In the genomic region with DNA sequence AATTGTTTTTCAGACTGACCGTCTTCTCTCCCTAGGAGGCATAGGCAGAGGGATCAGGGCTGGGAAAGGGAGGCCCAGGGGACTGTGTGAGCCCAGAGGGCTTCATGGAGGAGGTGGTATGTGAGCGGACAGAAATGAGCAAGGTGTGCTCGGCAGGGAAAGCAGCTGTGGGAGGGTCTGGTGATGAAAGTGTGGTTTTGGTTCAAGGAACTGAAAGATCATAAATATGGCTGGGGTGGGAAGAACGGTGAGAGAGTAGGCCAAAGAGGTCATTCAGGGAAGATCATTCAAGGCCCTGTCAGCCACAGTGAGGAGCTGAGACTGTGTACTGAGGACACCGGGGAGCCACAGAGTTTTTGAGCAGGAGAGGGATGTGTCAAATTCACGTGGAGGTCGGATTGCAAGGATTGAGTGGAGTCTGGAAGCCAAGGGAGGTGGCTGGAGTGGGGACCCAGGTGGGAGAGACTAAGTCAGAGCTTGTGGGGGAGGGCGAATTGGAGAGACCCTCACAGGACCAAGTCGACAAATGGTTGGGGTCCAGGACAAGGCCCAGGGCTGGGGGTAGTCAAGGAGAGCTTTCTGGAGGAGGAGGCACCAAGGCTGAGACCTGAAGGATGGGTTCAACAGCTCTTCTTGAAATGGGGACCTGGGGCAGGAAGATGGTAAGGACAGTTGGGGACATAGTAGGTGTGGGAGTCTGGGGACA, we compare ENCODE assay signal across 21 cellular contexts. TPM values are rescaled to one million over a fixed set of nuclear protein-coding genes. Genes with fewer than 3 reads are reported as not detected.
DNase-seq lines count a peak whose midpoint lies in the region; ATAC-seq and TF ChIP-seq lines count a peak whose summit lies in the region.
"Had no signal": no experiment of that assay in that cellular context is flagged by ENCODE, and none has a peak within 500 bp of the region (broad histone marks: within the 10 kb centered on the region; RNA-seq: fewer than 3 reads in every experiment).

No MANE protein-coding gene starts in this region.

- no peaks in the 10 kb centered on the region for H3K9me2 ChIP-seq in OCI-LY7 (ENCODE audit: insufficient read depth, low read length)

- TF ChIP-seq POLR2A in tibial nerve (IDR thresholded peaks at IDR 0.05) = no peak
- TF ChIP-seq POLR2A in erythroblast (IDR thresholded peaks at IDR 0.05; ENCODE audit: low read length) = no peak

- H2AFZ ChIP-seq in OCI-LY7 (ENCODE audit: low read length) = no peak overlapping the region
- H2AFZ ChIP-seq: neural progenitor cell had no signal

- TF ChIP-seq EP300 in tibial nerve (IDR thresholded peaks at IDR 0.05) = no peak

- peaks cover 45% of the 10 kb centered on the region for H3K4me1 ChIP-seq in OCI-LY7 (ENCODE audit: insufficient read depth, low read length, poor library complexity, severe bottlenecking)
- peaks cover 0 to 10% (median 0%) of the 10 kb centered on the region in 4 donors for H3K4me1 ChIP-seq in tibial nerve
- H3K4me1 ChIP-seq: neural progenitor cell, testis had no signal

- peak overlapping the region in 4 of 6 donors; percentile 31 to 57 (median 40) for H3K27ac Mint-ChIP-seq in immature natural killer cell
- H3K27ac Mint-ChIP-seq: B cell, neural progenitor cell had no signal

- POLR2A ChIA-PET in OCI-LY7 (lab: Charles Lee) = interaction anchor here (0.5 to 1.0 kb wide), 5 partner anchors 8 to 221 kb away, joined by 3 to 4 read pairs (median 3); partner anchors contain the start of genes C19orf47 and PLD3

- no peaks in the 10 kb centered on the region for H3K9me3 Mint-ChIP-seq in immature natural killer cell
- H3K9me3 Mint-ChIP-seq: neural progenitor cell had no signal

- peak; percentile 38 for DNase-seq in CD1c-positive myeloid dendritic cell (ENCODE audit: extremely low spot score)
- peak; percentile 22 for DNase-seq in OCI-LY7 (ENCODE audit: low spot score)
- no peak for DNase-seq in immature natural killer cell
- DNase-seq in tibial nerve (ENCODE audit: low spot score in 2 of 2) = no peak
- DNase-seq in erythroblast (lab: John Stamatoyannopoulos, UW) = no peak
- DNase-seq in mucosa of gallbladder (ENCODE audit: low spot score) = no peak
- DNase-seq: caudate nucleus, GDM1, hypothalamus, kidney glomerular epithelial cell, NCI-H1048, NCI-H524 treated with DMSO at 0.1 percent for 48 hours, SJCRH30, testis had no signal

- intact Hi-C loops in OCI-LY7 (cut with micrococcal nuclease; ENCODE audit: unreplicated experiment) = no loop called here

- H3K36me3 ChIP-seq in OCI-LY7 (ENCODE audit: insufficient read depth, low read length) = no peaks in the 10 kb centered on the region
- H3K36me3 ChIP-seq in tibial nerve = peaks cover 0 to 32% (median 0%) of the 10 kb centered on the region in 3 donors
- H3K36me3 ChIP-seq: neural progenitor cell, SJCRH30 had no signal

- no peak overlapping the region for H3K4me3 Mint-ChIP-seq in immature natural killer cell
- H3K4me3 Mint-ChIP-seq: B cell, neural progenitor cell had no signal

- peak overlapping the region; percentile 71 for H3K4me2 ChIP-seq in OCI-LY7 (ENCODE audit: low read length)
- H3K4me2 ChIP-seq: neural progenitor cell, smooth muscle cell had no signal

- 85 to 88% methylated on average over 9 of the region's 9 CpGs for WGBS in tibial nerve, 2 donors

- no peaks in the 10 kb centered on the region for H3K27me3 ChIP-seq in tibial nerve
- H3K27me3 ChIP-seq: neural progenitor cell, SJCRH30, testis had no signal

- CTCF ChIA-PET in OCI-LY7 (lab: Charles Lee; ENCODE audit: unreplicated experiment) = interaction anchor here (0.6 kb wide), 1 partner anchor 70 kb away, joined by 3 read pairs; no protein-coding TSS in a partner anchor

- H3K4me3 ChIP-seq in GM12875 (ENCODE audit: low read depth, low read length) (peak overlapping the region; percentile 33), OCI-LY7 (ENCODE audit: low read depth, low read length, poor library complexity, severe bottlenecking) (no peak overlapping the region), tibial nerve (no peak overlapping the region)
- H3K4me3 ChIP-seq: neural progenitor cell, SJCRH30, smooth muscle cell, testis had no signal

- H3K9me3 ChIP-seq in OCI-LY7 (ENCODE audit: low read length) (no peaks in the 10 kb centered on the region), tibial nerve (no peaks in the 10 kb centered on the region)
- H3K9me3 ChIP-seq: SJCRH30, testis had no signal

- peaks cover 3 to 9% (median 7%) of the 10 kb centered on the region in 3 donors for H3K36me3 Mint-ChIP-seq in immature natural killer cell
- H3K36me3 Mint-ChIP-seq: neural progenitor cell had no signal

- TF ChIP-seq CTCF in GM12875 (IDR thresholded peaks at IDR 0.05; ENCODE audit: borderline replicate concordance, insufficient read depth, low read depth, low read length) (no peak), OCI-LY7 (conservative IDR thresholded peaks at IDR 0.05; ENCODE audit: low read length) (no peak), tibial nerve (IDR thresholded peaks at IDR 0.05) (no peak)

- ATAC-seq in HG03159 (IDR thresholded peaks at IDR 0.05; ENCODE audit: unreplicated experiment) = no peak
- ATAC-seq: HCT116 had no signal

- H3K27ac ChIP-seq in OCI-LY7 (ENCODE audit: low read depth, low read length, poor library complexity, severe bottlenecking) (no peak overlapping the region), tibial nerve (no peak overlapping the region)
- H3K27ac ChIP-seq: neural progenitor cell, testis had no signal

- peaks cover 15 to 26% of the 10 kb centered on the region in 2 donors for H3K4me1 Mint-ChIP-seq in immature natural killer cell

- H4K20me1 ChIP-seq in OCI-LY7 (ENCODE audit: insufficient read depth, low read length) = no peaks in the 10 kb centered on the region

- no TSS peak for BruUV-seq in OCI-LY7 (replicated peaks; lab: Mats Ljungman, UMichigan)

- no peaks in the 10 kb centered on the region for H3K27me3 Mint-ChIP-seq in immature natural killer cell (ENCODE audit: low read depth in 3 of 3)
- H3K27me3 Mint-ChIP-seq: B cell had no signal

- no peaks in the 10 kb centered on the region; the same call in 1 of the 2 replicates for H3K79me2 ChIP-seq in OCI-LY7 (ENCODE audit: insufficient read depth, low read depth, low read length)

RNA-seq across cellular contexts. Expression of gene PLD3, which starts 7.6 kb away (rescaled TPM):
- 84.0 and 109 TPM in 2 replicates for total RNA-seq in OCI-LY7 (2014; rRNA removed; shearing (Covaris generic))
- total RNA-seq in OCI-LY7 (2022) (111 and 114 TPM in 2 replicates), tibial nerve (100 to 1,000 TPM; 259 to 352 (median 281) TPM), mucosa of gallbladder (224 TPM)
- 10 to 100 TPM; 60.8 to 94.9 (median 63.7) TPM for polyA plus RNA-seq in immature natural killer cell

RNA-seq across cellular contexts. Expression of gene C19orf47, which starts 7.9 kb away (rescaled TPM):
- 10.0 and 15.6 TPM in 2 replicates for total RNA-seq in OCI-LY7 (2014; rRNA removed; shearing (Covaris generic))
- total RNA-seq in OCI-LY7 (2022) (28.9 and 33.8 TPM in 2 replicates), tibial nerve (10 to 100 TPM in 3 of 4 donors, 1 to 10 TPM in 1; 4.7 to 27.0 (median 12.8) TPM), mucosa of gallbladder (13.2 TPM)
- polyA plus RNA-seq in immature natural killer cell = 10 to 100 TPM; 10.0 to 14.1 (median 12.5) TPM

RNA-seq across cellular contexts. Expression of gene HIPK4, which starts 33.9 kb away (rescaled TPM):
- not detected in 2 replicates for total RNA-seq in OCI-LY7 (2014; rRNA removed; shearing (Covaris generic))
- total RNA-seq in OCI-LY7 (2022) = not detected in 2 replicates
- under 1 TPM in 1 of 3 donors, not detected in 2; 0.15 TPM for polyA plus RNA-seq in immature natural killer cell
- total RNA-seq in tibial nerve = under 1 TPM in 2 of 4 donors, not detected in 2; 0.39 to 0.60 TPM
- total RNA-seq in mucosa of gallbladder = not detected
- total RNA-seq: smooth muscle cell; T-helper 2 cell treated with Interferon-gamma antibody and Interleukin-4, amounts not matched to agents 100 ng/mL and 5 ng/mL, for 36 hours had no signal

RNA-seq across cellular contexts. Expression of gene PRX, which starts 57.0 kb away (rescaled TPM):
- 1.8 and 2.2 TPM in 2 replicates for total RNA-seq in OCI-LY7 (2014; rRNA removed; shearing (Covaris generic))
- total RNA-seq in OCI-LY7 (2022) (4.0 and 4.9 TPM in 2 replicates), tibial nerve (100 to 1,000 TPM; 454 to 667 (median 548) TPM), mucosa of gallbladder (7.0 TPM)
- polyA plus RNA-seq in immature natural killer cell = 10 to 100 TPM in 1 of 3 donors, 1 to 10 TPM in 1, under 1 TPM in 1; 0.62 to 13.0 (median 1.2) TPM

Comparison
In these comparisons a context has a peak if more than half of its experiments do, and no peak if none do; other contexts are left out.
1. DNase-seq: peak in CD1c-positive myeloid dendritic cell (single experiment) and OCI-LY7 (single experiment); none in immature natural killer cell (0 of 3), tibial nerve (0 of 2), erythroblast (0 of 2) and mucosa of gallbladder (single experiment).